ENCODE assay signal across 1 cellular context in genomic region chr6:2988426-2989331, GRCh38.
TF ChIP-seq lines count a peak whose summit lies in the region.

No MANE protein-coding gene starts in this region.

TF ChIP-seq in HEK293, 187 proteins besides CTCF, POLR2A, EP300 and RAD21 (continued from another document and continues in another):
- TF ChIP-seq TSHZ1 (tag by site-specific recombination; IDR thresholded peaks at IDR 0.05; ENCODE audit: borderline replicate concordance) (0 out of 2 replicates have a peak, but pooled peaks have one; percentile 10), ZNF768 (tag by site-specific recombination; IDR thresholded peaks at IDR 0.05) (no peak; the same call in 1 of the 2 replicates), ELK4 (IDR thresholded peaks at IDR 0.05; ENCODE audit: borderline replicate concordance, low read depth, low read length) (no peak), ZNF664 (tag by site-specific recombination; IDR thresholded peaks at IDR 0.05) (no peak), ZNF19 (tag by site-specific recombination; IDR thresholded peaks at IDR 0.05; ENCODE audit: low read depth) (no peak), ZNF350 (tag by site-specific recombination; IDR thresholded peaks at IDR 0.05) (no peak), ZNF112 (tag by site-specific recombination; IDR thresholded peaks at IDR 0.05) (no peak), ZNF704 (tag by site-specific recombination; IDR thresholded peaks at IDR 0.05) (no peak), ZBTB7A (tag by site-specific recombination; IDR thresholded peaks at IDR 0.05; ENCODE audit: low read depth) (peak; percentile 78), ZNF341 (tag by site-specific recombination; IDR thresholded peaks at IDR 0.05; ENCODE audit: low read depth) (peak; percentile 88), ZNF548 (tag by site-specific recombination; IDR thresholded peaks at IDR 0.05) (peak; percentile 63; the same call in 1 of the 2 replicates), SALL2 (tag by site-specific recombination; IDR thresholded peaks at IDR 0.05; ENCODE audit: borderline replicate concordance) (no peak), OVOL3 (tag by site-specific recombination; IDR thresholded peaks at IDR 0.05) (no peak), ZNF37A (tag by site-specific recombination; IDR thresholded peaks at IDR 0.05) (no peak), PRDM1 (tag by site-specific recombination; IDR thresholded peaks at IDR 0.05) (no peak), ZNF169 (tag by site-specific recombination; IDR thresholded peaks at IDR 0.05) (no peak), ATF2 (tag by site-specific recombination; IDR thresholded peaks at IDR 0.05; ENCODE audit: low read depth) (no peak), REST (tag by site-specific recombination; IDR thresholded peaks at IDR 0.05) (no peak), ZNF843 (tag by site-specific recombination; IDR thresholded peaks at IDR 0.05) (peak; percentile 49; the same call in 1 of the 2 replicates), HOXC10 (CRISPR knock-in tag; IDR thresholded peaks at IDR 0.05) (0 out of 2 replicates have a peak, but pooled peaks have one; percentile 73), ZNF23 (tag by site-specific recombination; IDR thresholded peaks at IDR 0.05; ENCODE audit: borderline replicate concordance) (no peak), ZNF621 (tag by site-specific recombination; IDR thresholded peaks at IDR 0.05) (no peak), ZNF449 (tag by site-specific recombination; IDR thresholded peaks at IDR 0.05) (no peak; the same call in 1 of the 2 replicates), ZNF600 (tag by site-specific recombination; IDR thresholded peaks at IDR 0.05) (peak; percentile 95), ZNF660 (tag by site-specific recombination; IDR thresholded peaks at IDR 0.05) (no peak), ZNF311 (tag by site-specific recombination; IDR thresholded peaks at IDR 0.05; ENCODE audit: borderline replicate concordance) (no peak), ZNF184 (tag by site-specific recombination; IDR thresholded peaks at IDR 0.05) (0 out of 2 replicates have a peak, but pooled peaks have one; percentile 19), PBX3 (CRISPR knock-in tag; IDR thresholded peaks at IDR 0.05) (peak; percentile 95), ZSCAN16 (tag by site-specific recombination; IDR thresholded peaks at IDR 0.05) (no peak), ZNF580 (tag by site-specific recombination; IDR thresholded peaks at IDR 0.05) (no peak), ZNF747 (tag by site-specific recombination; IDR thresholded peaks at IDR 0.05) (no peak), GLI4 (tag by site-specific recombination; IDR thresholded peaks at IDR 0.05) (no peak; the same call in 1 of the 2 replicates), ZFP37 (tag by site-specific recombination; IDR thresholded peaks at IDR 0.05) (no peak), ZNF274 (IDR thresholded peaks at IDR 0.05; ENCODE audit: low read length) (no peak), ZNF274 (tag by site-specific recombination; IDR thresholded peaks at IDR 0.05; ENCODE audit: borderline replicate concordance) (no peak), ZNF623 (tag by site-specific recombination; IDR thresholded peaks at IDR 0.05) (no peak), ZBTB10 (tag by site-specific recombination; IDR thresholded peaks at IDR 0.05) (peak; percentile 94), ZNF792 (tag by site-specific recombination; IDR thresholded peaks at IDR 0.05) (no peak), SP2 (tag by site-specific recombination; IDR thresholded peaks at IDR 0.05) (peak; percentile 83), ZNF48 (tag by site-specific recombination; IDR thresholded peaks at IDR 0.05) (no peak), ZNF362 (tag by site-specific recombination; IDR thresholded peaks at IDR 0.05) (no peak), ZNF639 (tag by site-specific recombination; IDR thresholded peaks at IDR 0.05) (peak; percentile 90)
